In genomic region chrX:153926594-153926862, GRCh38 we compare ENCODE assay signal across 9 cellular contexts. TPM values are rescaled to one million over a fixed set of nuclear protein-coding genes. Genes with fewer than 3 reads are reported as not detected.
A peak's percentile ranks its signal among the peaks of the same experiment; 100 is the strongest.
DNase-seq lines count a peak whose midpoint lies in the region; ATAC-seq and TF ChIP-seq lines count a peak whose summit lies in the region.
"Had no signal": no experiment of that assay in that cellular context is flagged by ENCODE, and none has a peak within 500 bp of the region (broad histone marks: within the 10 kb centered on the region; RNA-seq: fewer than 3 reads in every experiment).

No MANE protein-coding gene starts in this region.

- peak overlapping the region; percentile 21; the same call in 1 of the 2 replicates for H4K91ac ChIP-seq in IMR-90 (ENCODE audit: insufficient read depth, low read depth, low read length)

- H4K8ac ChIP-seq in IMR-90 (ENCODE audit: low read depth in 2 of 2, low read length in 2 of 2), result no peak overlapping the region; a peak in 1 of 4 replicates

- WGBS in IMR-90 (ENCODE audit: extremely low coverage in 2 of 2, insufficient read length in 1 of 2), 2 experiments, result no CpG with 5 or more reads among the region's 4 CpGs

- no peaks in the 10 kb centered on the region for H3K9me3 Mint-ChIP-seq in Calu3 (ENCODE audit: low read depth, unreplicated experiment)
- H3K9me3 Mint-ChIP-seq in dendritic cell treated with granulocyte-macrophage colony-stimulating factor and Interleukin-4, amounts not matched to agents 40 ng/mL and 50 ng/mL, for 4 days, result no peaks in the 10 kb centered on the region
- peaks cover 10% of the 10 kb centered on the region for H3K9me3 Mint-ChIP-seq in neural progenitor cell

- H3K4me1 ChIP-seq in IMR-90 (ENCODE audit: control insufficient read depth, insufficient read depth, low read length) (peaks cover 2% of the 10 kb centered on the region), neural progenitor cell (peaks cover 8% of the 10 kb centered on the region)

- H3K4me1 Mint-ChIP-seq in Calu3 (ENCODE audit: low read depth, unreplicated experiment), result peaks cover 8% of the 10 kb centered on the region
- peaks cover 65% of the 10 kb centered on the region for H3K4me1 Mint-ChIP-seq in dendritic cell treated with granulocyte-macrophage colony-stimulating factor and Interleukin-4, amounts not matched to agents 40 ng/mL and 50 ng/mL, for 4 days (ENCODE audit: low read depth)
- H3K4me1 Mint-ChIP-seq in neural progenitor cell, result peaks cover 27% of the 10 kb centered on the region

- intact Hi-C loops in Calu3 (cut with micrococcal nuclease; ENCODE audit: unreplicated experiment) (no loop called here), IMR-90 (cut with micrococcal nuclease) (loop anchor here (5.0 kb wide), 1 partner anchor 134 kb away; the partner anchor contains the start of genes IDH3G and SSR4)
- intact Hi-C loops in dendritic cell treated with granulocyte-macrophage colony-stimulating factor and Interleukin-4, amounts not matched to agents 40 ng/mL and 50 ng/mL, for 4 days (cut with micrococcal nuclease), result no loop called here

- no peak overlapping the region for H2BK5ac ChIP-seq in IMR-90 (ENCODE audit: low read depth, low read length, poor library complexity, severe bottlenecking)

- no peak overlapping the region for H2BK15ac ChIP-seq in IMR-90 (ENCODE audit: low read depth, low read length)

- H3K4me3 ChIP-seq in IMR-90 (ENCODE audit: insufficient read depth, low read depth, low read length), result no peak overlapping the region
- H3K4me3 ChIP-seq in neural progenitor cell, result peak overlapping the region; percentile 63

- CTCF ChIA-PET in Calu3 (lab: Charles Lee) (interaction anchor here (1.1 kb wide), 1 partner anchor 21 kb away, joined by 4 read pairs; no protein-coding TSS in a partner anchor), IMR-90 (lab: Yijun Ruan, JAX) (no interaction called here)

- H3K4me3 Mint-ChIP-seq in Calu3 (ENCODE audit: low read depth, unreplicated experiment) (peak overlapping the region; percentile 70), neural progenitor cell (no peak overlapping the region)
- H3K4me3 Mint-ChIP-seq in dendritic cell treated with granulocyte-macrophage colony-stimulating factor and Interleukin-4, amounts not matched to agents 40 ng/mL and 50 ng/mL, for 4 days, result peak overlapping the region; percentile 85

- H3K9me3 ChIP-seq in IMR-90 (ENCODE audit: control insufficient read depth, insufficient read depth, low read length) (no peaks in the 10 kb centered on the region), neural progenitor cell (ENCODE audit: low read depth) (no peaks in the 10 kb centered on the region)

- in situ Hi-C loops in IMR-90 (cut with MboI; ENCODE audit: low sequenced_read_pairs), result no loop called here

- dilution Hi-C loops in IMR-90 (cut with HindIII; ENCODE audit: low sequenced_read_pairs, unreplicated experiment), result no loop called here

- TF ChIP-seq CTCF in Calu3 (IDR thresholded peaks at IDR 0.05; ENCODE audit: unreplicated experiment) (no peak), IMR-90 (conservative IDR thresholded peaks at IDR 0.05; ENCODE audit: low read depth, low read length) (no peak), neural progenitor cell (IDR thresholded peaks at IDR 0.05) (no peak)

- no peak overlapping the region; the same call in 1 of the 2 replicates for H3K23ac ChIP-seq in IMR-90 (ENCODE audit: low read depth, low read length)

- H3K9ac ChIP-seq in IMR-90 (ENCODE audit: low read depth, low read length) (no peak overlapping the region), neural progenitor cell (no peak overlapping the region)

- H2AFZ ChIP-seq in IMR-90 (replicated peaks; ENCODE audit: low read length, poor library complexity), result peak overlapping the region; percentile 61
- H2AFZ ChIP-seq in neural progenitor cell (replicated peaks), result no peak overlapping the region

- peaks cover 14% of the 10 kb centered on the region for H3K27me3 Mint-ChIP-seq in Calu3 (ENCODE audit: unreplicated experiment)
- H3K27me3 Mint-ChIP-seq in dendritic cell treated with granulocyte-macrophage colony-stimulating factor and Interleukin-4, amounts not matched to agents 40 ng/mL and 50 ng/mL, for 4 days, result no peaks in the 10 kb centered on the region
- peaks cover 9% of the 10 kb centered on the region for H3K27me3 Mint-ChIP-seq in neural progenitor cell (ENCODE audit: insufficient read depth, low read depth)

- no peak for TF ChIP-seq RAD21 in IMR-90 (IDR thresholded peaks at IDR 0.05; ENCODE audit: low read length)

- H4K20me1 ChIP-seq in IMR-90 (ENCODE audit: insufficient read depth, low read length) (peaks cover 2% of the 10 kb centered on the region), neural progenitor cell (ENCODE audit: low read depth) (no peaks in the 10 kb centered on the region)

- POLR2A ChIA-PET in IMR-90 (lab: Charles Lee; ENCODE audit: unreplicated experiment), result no interaction called here

- TF ChIP-seq POLR2A in IMR-90 (IDR thresholded peaks at IDR 0.05; ENCODE audit: low read depth, low read length), result no peak

- no peaks in the 10 kb centered on the region for H3K79me2 ChIP-seq in neural progenitor cell (ENCODE audit: low read depth)

- H3K56ac ChIP-seq in IMR-90 (ENCODE audit: extremely low read depth, insufficient read depth, low read length), result no peak overlapping the region

- no peak overlapping the region for H2AK5ac ChIP-seq in IMR-90 (ENCODE audit: low read depth, low read length)

- H3K36me3 Mint-ChIP-seq in Calu3 (ENCODE audit: insufficient read depth, unreplicated experiment), result peaks cover 33% of the 10 kb centered on the region
- H3K36me3 Mint-ChIP-seq in dendritic cell treated with granulocyte-macrophage colony-stimulating factor and Interleukin-4, amounts not matched to agents 40 ng/mL and 50 ng/mL, for 4 days (ENCODE audit: low read depth), result peaks cover 75% of the 10 kb centered on the region
- H3K36me3 Mint-ChIP-seq in neural progenitor cell, result peaks cover 2% of the 10 kb centered on the region

- H4K5ac ChIP-seq in IMR-90 (ENCODE audit: low read depth, low read length), result no peak overlapping the region

- H2AK9ac ChIP-seq in IMR-90 (replicated peaks; ENCODE audit: low read depth, low read length, poor library complexity), result peak overlapping the region; percentile 97

- no peak overlapping the region for H3K27ac ChIP-seq in IMR-90 (ENCODE audit: insufficient read depth, low read length)
- H3K27ac ChIP-seq in neural progenitor cell, result no peak overlapping the region

- BruUV-seq in Calu3 (replicated peaks; lab: Mats Ljungman, UMichigan) (no TSS peak), IMR-90 (replicated peaks; lab: Mats Ljungman, UMichigan) (no TSS peak)

- no peak overlapping the region for H3K4ac ChIP-seq in IMR-90 (ENCODE audit: low read depth, low read length)

- H3K4me2 ChIP-seq in IMR-90 (ENCODE audit: low read depth, low read length) (no peak overlapping the region), neural progenitor cell (peak overlapping the region; percentile 85)

- H3K79me1 ChIP-seq in IMR-90 (ENCODE audit: low read depth in 1 of 2, low read length in 2 of 2), result peaks cover 0 to 7% of the 10 kb centered on the region in 2 experiments; a peak in 2 of 4 replicates

- no peak overlapping the region for H2BK20ac ChIP-seq in IMR-90 (ENCODE audit: low read depth, low read length)

- H3K27me3 ChIP-seq in IMR-90 (ENCODE audit: control insufficient read depth, insufficient read depth, low read length) (no peaks in the 10 kb centered on the region; the same call in 1 of the 2 replicates), neural progenitor cell (peaks cover 10% of the 10 kb centered on the region)

- H3K14ac ChIP-seq in IMR-90 (replicated peaks; ENCODE audit: low read depth, low read length), result no peak overlapping the region

- peak overlapping the region; percentile 11 for H3K27ac Mint-ChIP-seq in Calu3 (ENCODE audit: unreplicated experiment)
- H3K27ac Mint-ChIP-seq in dendritic cell treated with granulocyte-macrophage colony-stimulating factor and Interleukin-4, amounts not matched to agents 40 ng/mL and 50 ng/mL, for 4 days, result peak overlapping the region; percentile 95
- H3K27ac Mint-ChIP-seq in neural progenitor cell, result no peak overlapping the region

- H3K36me3 ChIP-seq in IMR-90 (ENCODE audit: control insufficient read depth, insufficient read depth, low read length) (peaks cover 16% of the 10 kb centered on the region), neural progenitor cell (no peaks in the 10 kb centered on the region)

- ATAC-seq in IMR-90 (ENCODE audit: low read depth) (no peak), HG02798 (IDR thresholded peaks at IDR 0.05; ENCODE audit: poor library complexity, unreplicated experiment) (no peak)

- no peaks in the 10 kb centered on the region; the same call in 1 of the 2 replicates for H3K9me1 ChIP-seq in IMR-90 (ENCODE audit: insufficient read depth, low read length)

- H3K18ac ChIP-seq in IMR-90 (ENCODE audit: low read depth, low read length), result no peak overlapping the region

- DNase-seq in Calu3, result no peak
- DNase-seq in IMR-90, result no peak
- DNase-seq in neural progenitor cell (ENCODE audit: low spot score), result no peak
- DNase-seq in stimulated activated CD4-positive, alpha-beta T cell treated with anti-CD3 and anti-CD28 coated beads, Interleukin-2, amount 100 ng/mL, for 24 hours, result no peak
- no peak for DNase-seq in cerebellar nuclear complex (lab: John Stamatoyannopoulos, UW)
- no peak for DNase-seq in NCI-H345 treated with DMSO at 0.1 percent for 48 hours (lab: John Stamatoyannopoulos, UW; ENCODE audit: unreplicated experiment)
- DNase-seq: cortex of kidney had no signal

- H3F3A ChIP-seq in neural progenitor cell (ENCODE audit: low read depth), result peaks cover 28% of the 10 kb centered on the region

- H2BK120ac ChIP-seq in IMR-90 (ENCODE audit: low read depth, low read length), result no peak overlapping the region

RNA-seq across cellular contexts. Expression of gene ARHGAP4, which starts 0.5 kb away (rescaled TPM):
- total RNA-seq in Calu3 (2022) (2.6 and 3.8 TPM in 2 replicates), IMR-90 (2012; rRNA removed) (0.18 and 0.28 TPM in 2 replicates), neural progenitor cell (ENCODE audit: low replicate concordance) (5.1 and 17.9 TPM in 2 replicates)
- 0.72 and 0.79 TPM in 2 replicates for polyA plus RNA-seq in IMR-90 (2012; rRNA removed)
- polyA plus RNA-seq in IMR-90 (2012; cell fraction: cytosol; rRNA removed), result 0.11 and 0.22 TPM in 2 replicates
- polyA plus RNA-seq in IMR-90 (2012; cell fraction: nucleus; rRNA removed; ENCODE audit: low replicate concordance), result 3.0 and 7.9 TPM in 2 replicates

RNA-seq across cellular contexts. Expression of gene NAA10, which starts 8.3 kb away (rescaled TPM):
- total RNA-seq in Calu3 (2022), result 132 and 139 TPM in 2 replicates
- total RNA-seq in IMR-90 (2012; rRNA removed), result 98.6 and 118 TPM in 2 replicates
- polyA plus RNA-seq in IMR-90 (2012; rRNA removed), result 150 and 172 TPM in 2 replicates
- polyA plus RNA-seq in IMR-90 (2012; cell fraction: cytosol; rRNA removed), result 86.7 and 192 TPM in 2 replicates
- 176 and 320 TPM in 2 replicates for polyA plus RNA-seq in IMR-90 (2012; cell fraction: nucleus; rRNA removed; ENCODE audit: low replicate concordance)
- total RNA-seq in neural progenitor cell (ENCODE audit: low replicate concordance), result 55.5 and 113 TPM in 2 replicates

RNA-seq across cellular contexts. Expression of gene RENBP, which starts 17.9 kb away (rescaled TPM):
- total RNA-seq in Calu3 (2022) (0.80 and 1.6 TPM in 2 replicates), IMR-90 (2012; rRNA removed) (0.18 TPM in 1 of 2 replicates, not detected in the other), neural progenitor cell (ENCODE audit: low replicate concordance) (5.4 and 9.3 TPM in 2 replicates)
- 0.10 and 0.15 TPM in 2 replicates for polyA plus RNA-seq in IMR-90 (2012; rRNA removed)
- polyA plus RNA-seq in IMR-90 (2012; cell fraction: cytosol; rRNA removed), result 0.13 TPM in 1 of 2 replicates, not detected in the other
- polyA plus RNA-seq in IMR-90 (2012; cell fraction: nucleus; rRNA removed; ENCODE audit: low replicate concordance), result 0.35 and 0.52 TPM in 2 replicates

RNA-seq across cellular contexts. Expression of gene AVPR2, which starts 22.1 kb away (rescaled TPM):
- total RNA-seq in Calu3 (2022) (not detected in 2 replicates), IMR-90 (2012; rRNA removed) (not detected in 2 replicates), neural progenitor cell (ENCODE audit: low replicate concordance) (not detected in 2 replicates)
- polyA plus RNA-seq in IMR-90 (2012; rRNA removed), result not detected in 2 replicates
- polyA plus RNA-seq in IMR-90 (2012; cell fraction: cytosol; rRNA removed), result not detected in 2 replicates
- polyA plus RNA-seq in IMR-90 (2012; cell fraction: nucleus; rRNA removed; ENCODE audit: low replicate concordance), result not detected in 2 replicates

RNA-seq across cellular contexts. Expression of gene L1CAM, which starts 40.6 kb away (rescaled TPM):
- total RNA-seq in Calu3 (2022), result 14.2 and 16.1 TPM in 2 replicates
- 0.36 and 0.56 TPM in 2 replicates for total RNA-seq in IMR-90 (2012; rRNA removed)
- polyA plus RNA-seq in IMR-90 (2012; rRNA removed), result 1.9 and 2.2 TPM in 2 replicates
- 0.80 and 1.8 TPM in 2 replicates for polyA plus RNA-seq in IMR-90 (2012; cell fraction: cytosol; rRNA removed)
- polyA plus RNA-seq in IMR-90 (2012; cell fraction: nucleus; rRNA removed; ENCODE audit: low replicate concordance), result 1.3 and 2.2 TPM in 2 replicates
- 0.49 and 1.7 TPM in 2 replicates for total RNA-seq in neural progenitor cell (ENCODE audit: low replicate concordance)
